In the genomic region with DNA sequence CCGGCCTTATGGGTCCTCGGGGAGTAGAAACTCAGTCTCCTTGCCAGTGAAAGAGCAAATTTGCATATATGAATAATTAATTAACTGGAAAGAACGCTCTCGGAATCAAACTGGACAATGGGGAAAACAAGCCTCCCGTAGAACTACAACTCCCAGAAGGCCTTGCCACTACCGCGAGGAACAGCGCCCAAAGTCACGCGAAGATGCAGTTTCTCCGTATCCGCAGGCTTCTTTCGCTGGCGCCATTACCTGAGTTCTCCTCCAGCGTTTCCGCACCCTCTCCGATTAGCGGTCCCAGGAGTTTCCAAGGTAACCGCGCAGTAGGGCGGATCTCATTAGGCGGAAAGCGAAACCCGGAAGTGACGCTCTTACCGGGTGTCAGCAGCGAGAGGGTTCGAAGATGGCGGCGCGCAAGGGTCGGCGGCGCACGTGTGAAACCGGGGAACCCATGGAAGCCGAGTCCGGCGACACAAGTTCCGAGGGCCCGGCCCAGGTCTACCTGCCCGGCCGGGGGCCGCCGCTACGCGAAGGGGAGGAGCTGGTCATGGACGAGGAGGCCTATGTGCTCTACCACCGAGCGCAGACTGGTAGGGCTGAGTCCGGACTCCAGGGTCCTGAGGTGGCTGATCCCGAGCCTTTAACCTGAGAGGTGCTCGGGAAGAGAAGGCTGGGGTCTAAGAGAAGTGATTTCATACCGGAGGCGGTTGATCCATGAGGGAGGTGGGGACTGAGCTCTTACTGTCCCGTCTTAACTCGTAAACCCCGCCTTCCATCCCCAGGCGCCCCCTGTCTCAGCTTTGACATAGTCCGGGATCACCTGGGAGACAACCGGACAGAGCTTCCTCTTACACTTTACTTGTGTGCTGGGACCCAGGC, we compare ENCODE assay signal across 8 cellular contexts. TPM values are rescaled to one million over a fixed set of nuclear protein-coding genes. Genes with fewer than 3 reads are reported as not detected.
DNase-seq lines count a peak whose midpoint lies in the region; FAIRE-seq and TF ChIP-seq lines count a peak whose summit lies in the region.

A gene (plus strand): TSS at position 378 of the 876 bp plus-strand sequence. CDS start 23 bp downstream, at position 401.

- peak; percentile 99 for FAIRE-seq in G401.6 (lab: Jason Lieb, UNC)
- no peak for FAIRE-seq in frontal cortex (lab: Jason Lieb, UNC)

- H4K8ac ChIP-seq in neuronal stem cell (ENCODE audit: low read depth, low read length) = no peak within 1 kb of the TSS

- POLR2A ChIA-PET in HEK293T (lab: Yijun Ruan, JAX) = interaction anchor here (0.6 to 2.5 kb wide), 20 partner anchors 8 to 123 kb away, joined by 3 to 17 read pairs (median 4); a partner anchor contains a TSS

- H3K79me1 ChIP-seq in neuronal stem cell (ENCODE audit: low read depth, low read length) = peaks cover 13% of the 10 kb centered on the region

- H3K4me3 ChIP-seq in neuronal stem cell (ENCODE audit: low read length in 2 of 2) = peak within 1 kb of the TSS; percentile 93 to 95

- H3K36me3 ChIP-seq in neuronal stem cell (replicated peaks in 1 of 2; ENCODE audit: control insufficient read depth in 2 of 2, insufficient read depth in 2 of 2, low read length in 2 of 2) = peaks cover 19 to 40% of the 10 kb centered on the region in 2 donors

- no peak within 1 kb of the TSS for H4K91ac ChIP-seq in neuronal stem cell (ENCODE audit: low read depth, low read length, poor library complexity)

- CTCF ChIA-PET in HEK293T (lab: Yijun Ruan, JAX) = interaction anchor here (2.5 kb wide), 1 partner anchor 55 kb away, joined by 6 read pairs; a partner anchor contains a TSS

- H2AFZ ChIP-seq in neuronal stem cell (ENCODE audit: low read length) = peak within 1 kb of the TSS; percentile 79

- peak within 1 kb of the TSS; percentile 89 for H3K27ac ChIP-seq in neuronal stem cell (replicated peaks; ENCODE audit: low read length)

- WGBS in neuronal stem cell (ENCODE audit: extremely low coverage in 2 of 2, insufficient read length in 2 of 2, insufficient replicate concordance in 1 of 2), 2 donors = no CpG with 5 or more reads among the region's 61 CpGs

- in situ Hi-C loops in SK-MEL-5 (cut with HindIII; ENCODE audit: low pct_unique_long_range_greater_than_20kb, low sequenced_read_pairs) = no loop called here

- peak within 1 kb of the TSS; percentile 98 for H3K4me2 ChIP-seq in neuronal stem cell (ENCODE audit: insufficient read depth, low read length, poor library complexity, severe bottlenecking)

- DNase-seq in HEK293T (ENCODE audit: extremely low spot score) (peak; percentile 93), MV-4-11 (lab: John Stamatoyannopoulos, UW) (peak; percentile 98), SK-MEL-5 (ENCODE audit: low read depth, low spot score) (peak; percentile 97), frontal cortex (ENCODE audit: low spot score in 2 of 2) (peak; percentile 93), neuronal stem cell (ENCODE audit: low spot score) (peak; percentile 93)
- peak; percentile 95 for DNase-seq in activated naive CD4-positive, alpha-beta T cell treated with Interleukin-2 at 50 U/mL for 16 hours

- no peak within 1 kb of the TSS for H3K4ac ChIP-seq in neuronal stem cell (ENCODE audit: low read length)

- no peaks in the 10 kb centered on the region for H3K27me3 ChIP-seq in neuronal stem cell (ENCODE audit: control insufficient read depth in 3 of 3, insufficient read depth in 3 of 3, low read depth in 1 of 3, low read length in 3 of 3)

- TF ChIP-seq CTCF in subcutaneous adipose tissue (IDR thresholded peaks at IDR 0.05; ENCODE audit: low read depth) = no peak

- H2BK15ac ChIP-seq in neuronal stem cell (ENCODE audit: low read length) = no peak within 1 kb of the TSS

- peaks cover 0 to 3% of the 10 kb centered on the region in 2 donors for H3K9me3 ChIP-seq in neuronal stem cell (replicated peaks in 1 of 2; ENCODE audit: control insufficient read depth in 2 of 2, insufficient read depth in 1 of 2, low read depth in 1 of 2, low read length in 2 of 2)

- no peak within 1 kb of the TSS for H2BK120ac ChIP-seq in neuronal stem cell (ENCODE audit: low read depth, low read length)

- peak within 1 kb of the TSS; percentile 31 for H3K18ac ChIP-seq in neuronal stem cell (ENCODE audit: low read length)

- H2AK5ac ChIP-seq in neuronal stem cell (ENCODE audit: low read depth, low read length) = no peak within 1 kb of the TSS

- H3K9ac ChIP-seq in neuronal stem cell (ENCODE audit: low read depth, low read length, poor library complexity) = no peak within 1 kb of the TSS

- H3K14ac ChIP-seq in neuronal stem cell (ENCODE audit: low read length) = no peak within 1 kb of the TSS

- no peak within 1 kb of the TSS for H2BK12ac ChIP-seq in neuronal stem cell (ENCODE audit: low read length)

- H2BK5ac ChIP-seq in neuronal stem cell (ENCODE audit: low read length) = peak within 1 kb of the TSS; percentile 55

- peaks cover 9 to 10% of the 10 kb centered on the region in 2 donors for H3K4me1 ChIP-seq in neuronal stem cell (ENCODE audit: control insufficient read depth in 2 of 2, insufficient read depth in 1 of 2, low read depth in 1 of 2, low read length in 2 of 2)

- no peak within 1 kb of the TSS for H3K23ac ChIP-seq in neuronal stem cell (ENCODE audit: low read depth, low read length, poor library complexity)

TF ChIP-seq in HEK293T, 16 proteins besides CTCF, POLR2A, EP300 and RAD21:
- peak; percentile 94 for TF ChIP-seq ELF4 (IDR thresholded peaks at IDR 0.05)
- peak; percentile 58; the same call in 1 of the 2 replicates for TF ChIP-seq NFRKB (IDR thresholded peaks at IDR 0.05)
- no peak for TF ChIP-seq SP1 (IDR thresholded peaks at IDR 0.05)
- peak; percentile 85 for TF ChIP-seq L3MBTL2 (conservative IDR thresholded peaks at IDR 0.05)
TF ChIP-seq in HEK293T: peak in this region for 3.

RNA-seq across cellular contexts. Expression of the gene that starts here (rescaled TPM):
- 43.7 and 44.4 TPM in 2 replicates for total RNA-seq in SK-MEL-5 (2014; rRNA removed; shearing (Covaris generic))
- polyA plus RNA-seq in SK-MEL-5 (2015; cell fraction: cytosol; rRNA removed) = 58.5 and 60.0 TPM in 2 replicates
- polyA plus RNA-seq in SK-MEL-5 (2015; cell fraction: nucleus; rRNA removed) = 10.4 and 14.9 TPM in 2 replicates
- total RNA-seq in frontal cortex (6.9 TPM), subcutaneous adipose tissue (10 to 100 TPM; 14.4 to 29.0 (median 24.9) TPM)
- polyA plus RNA-seq in neuronal stem cell (2013, experiment 1 of 2) = 11.2 TPM
- polyA plus RNA-seq in neuronal stem cell (2013, experiment 2 of 2) = 11.1 TPM

Comparison
In these comparisons a context has a peak if more than half of its experiments do, and no peak if none do; other contexts are left out.
1. Peak in every context shown above with its lines: DNase-seq, H3K4me3 ChIP-seq and H3K27ac ChIP-seq.